Comparison of ENCODE assay signal across 7 cellular contexts in genomic region chr1:93607814-93608187, GRCh38.
DNase-seq lines count a peak whose midpoint lies in the region; ATAC-seq, FAIRE-seq and TF ChIP-seq lines count a peak whose summit lies in the region.

No MANE protein-coding gene starts in this region.

- H3K9me3 Mint-ChIP-seq in activated CD4-positive, alpha-beta memory T cell treated with anti-CD3 and anti-CD28 coated beads for 36 hours, result no peaks in the 10 kb centered on the region
- no peaks in the 10 kb centered on the region for H3K9me3 Mint-ChIP-seq in naive thymus-derived CD4-positive, alpha-beta T cell

- H3K4me1 Mint-ChIP-seq in activated CD4-positive, alpha-beta memory T cell treated with anti-CD3 and anti-CD28 coated beads for 36 hours (ENCODE audit: low read depth), result peaks cover 39% of the 10 kb centered on the region
- H3K4me1 Mint-ChIP-seq in naive thymus-derived CD4-positive, alpha-beta T cell, result peaks cover 0 to 9% (median 0%) of the 10 kb centered on the region in 7 donors

- FAIRE-seq in D721Med (lab: Jason Lieb, UNC), result no peak

- no peaks in the 10 kb centered on the region for H3K36me3 Mint-ChIP-seq in activated CD4-positive, alpha-beta memory T cell treated with anti-CD3 and anti-CD28 coated beads for 36 hours
- H3K36me3 Mint-ChIP-seq in naive thymus-derived CD4-positive, alpha-beta T cell, result no peaks in the 10 kb centered on the region

- no peak overlapping the region for H3K4me3 Mint-ChIP-seq in activated CD4-positive, alpha-beta memory T cell treated with anti-CD3 and anti-CD28 coated beads for 36 hours
- H3K4me3 Mint-ChIP-seq in naive thymus-derived CD4-positive, alpha-beta T cell, result no peak overlapping the region

- ATAC-seq in GM19035 (IDR thresholded peaks at IDR 0.05; ENCODE audit: unreplicated experiment) (peak; percentile 94), HG02759 (IDR thresholded peaks at IDR 0.05; ENCODE audit: unreplicated experiment) (peak; percentile 96)
- peak; percentile 48 for ATAC-seq in naive thymus-derived CD4-positive, alpha-beta T cell

- H3K36me3 ChIP-seq in naive thymus-derived CD4-positive, alpha-beta T cell (ENCODE audit: control insufficient read depth in 2 of 3, insufficient read depth in 3 of 3, low read length in 3 of 3), result no peaks in the 10 kb centered on the region

- POLR2A ChIA-PET in activated CD4-positive, alpha-beta memory T cell treated with anti-CD3 and anti-CD28 coated beads for 36 hours (lab: Charles Lee), result interaction anchor here (0.7 to 1.7 kb wide), 8 partner anchors 8 to 647 kb away, joined by 3 to 12 read pairs (median 5); partner anchors contain the start of gene DR1
- POLR2A ChIA-PET in naive thymus-derived CD4-positive, alpha-beta T cell (lab: Charles Lee), result no interaction called here

- no peaks in the 10 kb centered on the region for H3K27me3 ChIP-seq in naive thymus-derived CD4-positive, alpha-beta T cell (ENCODE audit: control insufficient read depth in 2 of 2, insufficient read depth in 2 of 2, low read length in 2 of 2)

- CTCF ChIA-PET in activated CD4-positive, alpha-beta memory T cell treated with anti-CD3 and anti-CD28 coated beads for 36 hours (lab: Charles Lee), result interaction anchor here (0.6 to 2.7 kb wide), 10 partner anchors 9 to 528 kb away, joined by 3 to 24 read pairs (median 8); no protein-coding TSS in a partner anchor
- CTCF ChIA-PET in naive thymus-derived CD4-positive, alpha-beta T cell (lab: Charles Lee), result no interaction called here

- H3K27ac ChIP-seq in naive thymus-derived CD4-positive, alpha-beta T cell (ENCODE audit: low read depth, low read length), result no peak overlapping the region

- no peaks in the 10 kb centered on the region for H3K4me1 ChIP-seq in naive thymus-derived CD4-positive, alpha-beta T cell (ENCODE audit: control insufficient read depth in 2 of 2, insufficient read depth in 2 of 2, low read length in 2 of 2)

- no peak overlapping the region for H3K4me3 ChIP-seq in naive thymus-derived CD4-positive, alpha-beta T cell (ENCODE audit: low read length)

- intact Hi-C loops in activated CD4-positive, alpha-beta memory T cell treated with anti-CD3 and anti-CD28 coated beads for 36 hours (cut with micrococcal nuclease), result loop anchor here (1.0 to 5.0 kb wide), 8 partner anchors 8 to 530 kb away; partner anchors contain the start of genes CCDC18, MTF2 and TMED5
- intact Hi-C loops in naive thymus-derived CD4-positive, alpha-beta T cell (cut with micrococcal nuclease), result no loop called here

- no peak for TF ChIP-seq CTCF in D721Med (IDR thresholded peaks at IDR 0.05; ENCODE audit: insufficient read depth, missing control alignments)

- peak; percentile 85 for DNase-seq in activated CD4-positive, alpha-beta memory T cell treated with anti-CD3 and anti-CD28 coated beads for 36 hours
- DNase-seq in naive thymus-derived CD4-positive, alpha-beta T cell, result peak in 1 of 9 donors; percentile 55
- no peak for DNase-seq in D721Med (ENCODE audit: insufficient read length, low spot score)
- no peak for DNase-seq in NOMO-1 treated with DMSO at 0.1 percent for 48 hours (lab: John Stamatoyannopoulos, UW; ENCODE audit: unreplicated experiment)
- DNase-seq in OCI-M2 (lab: John Stamatoyannopoulos, UW; ENCODE audit: unreplicated experiment), result no peak

- H3K27ac Mint-ChIP-seq in activated CD4-positive, alpha-beta memory T cell treated with anti-CD3 and anti-CD28 coated beads for 36 hours, result peak overlapping the region; percentile 43
- H3K27ac Mint-ChIP-seq in naive thymus-derived CD4-positive, alpha-beta T cell, result no peak overlapping the region

- no peaks in the 10 kb centered on the region for H3K9me3 ChIP-seq in naive thymus-derived CD4-positive, alpha-beta T cell (ENCODE audit: control insufficient read depth in 2 of 3, low read length in 3 of 3)

- peaks cover 21% of the 10 kb centered on the region for H3K27me3 Mint-ChIP-seq in activated CD4-positive, alpha-beta memory T cell treated with anti-CD3 and anti-CD28 coated beads for 36 hours
- peaks cover 0 to 41% (median 0%) of the 10 kb centered on the region in 5 donors for H3K27me3 Mint-ChIP-seq in naive thymus-derived CD4-positive, alpha-beta T cell
